8 cellular contexts compared by ENCODE assay signal in genomic region chr1:116853680-116854191, GRCh38. TPM values are rescaled to one million over a fixed set of nuclear protein-coding genes. Genes with fewer than 3 reads are reported as not detected.
DNase-seq lines count a peak whose midpoint lies in the region; ATAC-seq, FAIRE-seq and TF ChIP-seq lines count a peak whose summit lies in the region.

No MANE protein-coding gene starts in this region.

- ATAC-seq in esophagus mucosa: peak; percentile 94
- ATAC-seq in HG02840 (IDR thresholded peaks at IDR 0.05; ENCODE audit: low FRiP score, unreplicated experiment): no peak

- 30% methylated on average over 3 of the region's 3 CpGs for WGBS in prostate gland

- no peak for TF ChIP-seq CTCF in AG10803 (conservative IDR thresholded peaks at IDR 0.05; ENCODE audit: low read length)
- TF ChIP-seq CTCF in HFFc6 (IDR thresholded peaks at IDR 0.05): no peak
- TF ChIP-seq CTCF in prostate gland (IDR thresholded peaks at IDR 0.05): no peak
- TF ChIP-seq CTCF in D721Med (IDR thresholded peaks at IDR 0.05; ENCODE audit: insufficient read depth, missing control alignments): no peak

- H3K36me3 Mint-ChIP-seq in HFFc6 (ENCODE audit: low read depth): 0 out of 2 replicates have a peak, but pooled peaks cover 4% of the 10 kb centered on the region

- H3K4me1 ChIP-seq in prostate gland (replicated peaks): no peaks in the 10 kb centered on the region

- no peaks in the 10 kb centered on the region for H3K9me3 ChIP-seq in prostate gland

- no peak overlapping the region for H3K27ac ChIP-seq in prostate gland

- H3K4me3 ChIP-seq in AG10803 (ENCODE audit: low read length): no peak overlapping the region
- H3K4me3 ChIP-seq in prostate gland: no peak overlapping the region

- H3K4me3 Mint-ChIP-seq in HFFc6: peak overlapping the region; percentile 78

- FAIRE-seq in D721Med (lab: Jason Lieb, UNC): no peak

- TF ChIP-seq POLR2A in prostate gland (IDR thresholded peaks at IDR 0.05): no peak

- no peaks in the 10 kb centered on the region for H3K36me3 ChIP-seq in prostate gland

- H3K4me1 Mint-ChIP-seq in HFFc6 (ENCODE audit: low read depth): peaks cover 72% of the 10 kb centered on the region

- no peaks in the 10 kb centered on the region for H3K9me3 Mint-ChIP-seq in HFFc6

- intact Hi-C loops in prostate gland (cut with DNase I): loop anchor here (10.0 kb wide), 1 partner anchor 271 kb away; the partner anchor contains the start of gene TRIM45

- DNase-seq in AG10803 (ENCODE audit: low read depth): peak; percentile 71
- peak; percentile 75 for DNase-seq in HFFc6
- peak; percentile 49 for DNase-seq in prostate gland (ENCODE audit: low spot score)
- no peak for DNase-seq in D721Med (ENCODE audit: insufficient read length, low spot score)
- DNase-seq in NCI-H1436 treated with DMSO at 0.1 percent for 48 hours (lab: John Stamatoyannopoulos, UW): no peak

- peak overlapping the region; percentile 60 for H3K27ac Mint-ChIP-seq in HFFc6

- no peaks in the 10 kb centered on the region for H3K27me3 ChIP-seq in prostate gland (replicated peaks; ENCODE audit: insufficient read depth)

- 0 out of 2 replicates have a peak, but pooled peaks cover 3% of the 10 kb centered on the region for H3K27me3 Mint-ChIP-seq in HFFc6 (ENCODE audit: insufficient read depth)

TF ChIP-seq in PFSK-1, 5 proteins besides CTCF, POLR2A, EP300 and RAD21:
- TF ChIP-seq FOXP2 (optimal IDR thresholded peaks at IDR 0.05; ENCODE audit: borderline replicate concordance, extremely low read depth, extremely low read length, insufficient read depth) (peak; percentile 99), SIN3A (IDR thresholded peaks at IDR 0.05; ENCODE audit: borderline replicate concordance, insufficient read depth, low read length) (peak; percentile 84; the same call in 1 of the 2 replicates), TAF1 (IDR thresholded peaks at IDR 0.05; ENCODE audit: borderline replicate concordance, insufficient read depth, low read length) (no peak), POLR2AphosphoS5 (IDR thresholded peaks at IDR 0.05; ENCODE audit: low read depth, low read length) (no peak), REST (IDR thresholded peaks at IDR 0.05; ENCODE audit: insufficient read depth in 1 of 2, low read depth in 2 of 2, low read length in 2 of 2) (peak in 1 of 2 experiments; percentile 60; a peak in 1 of 4 replicates)
TF ChIP-seq in PFSK-1: peak in this region for 3.

RNA-seq across cellular contexts. Expression of gene PTGFRN, which starts 56.0 kb away (rescaled TPM):
- total RNA-seq in HFFc6 (2021; fragmentation: NEBNext Ultra II Directional; extraction: Animal tissue kit (Norgen Biotek cat#: 25700)): under 1 TPM in 1 of 6 experiments, not detected in 5; 0.14 TPM
- 17.7 TPM for polyA plus RNA-seq in PFSK-1 (2012; ENCODE audit: insufficient read length, low read depth)
- total RNA-seq in esophagus mucosa (55.1 TPM), prostate gland (10 to 100 TPM; 37.1 to 70.7 TPM)

Comparison
In these comparisons a context has a peak if more than half of its experiments do, and no peak if none do; other contexts are left out.
1. DNase-seq: peak in AG10803 (single experiment), HFFc6 (single experiment) and prostate gland (single experiment); none in D721Med (single experiment) and NCI-H1436 treated with DMSO at 0.1 percent for 48 hours (single experiment).
2. RNA of gene PTGFRN, which starts 56.0 kb away (total RNA-seq): 37.1 to 70.7 TPM in prostate gland and 55.1 TPM in esophagus mucosa (single experiment); 0.14 TPM in HFFc6; every median in the first group is over 10 times any median in the second.